Comparison of ENCODE assay signal across 9 cellular contexts in the genomic region with DNA sequence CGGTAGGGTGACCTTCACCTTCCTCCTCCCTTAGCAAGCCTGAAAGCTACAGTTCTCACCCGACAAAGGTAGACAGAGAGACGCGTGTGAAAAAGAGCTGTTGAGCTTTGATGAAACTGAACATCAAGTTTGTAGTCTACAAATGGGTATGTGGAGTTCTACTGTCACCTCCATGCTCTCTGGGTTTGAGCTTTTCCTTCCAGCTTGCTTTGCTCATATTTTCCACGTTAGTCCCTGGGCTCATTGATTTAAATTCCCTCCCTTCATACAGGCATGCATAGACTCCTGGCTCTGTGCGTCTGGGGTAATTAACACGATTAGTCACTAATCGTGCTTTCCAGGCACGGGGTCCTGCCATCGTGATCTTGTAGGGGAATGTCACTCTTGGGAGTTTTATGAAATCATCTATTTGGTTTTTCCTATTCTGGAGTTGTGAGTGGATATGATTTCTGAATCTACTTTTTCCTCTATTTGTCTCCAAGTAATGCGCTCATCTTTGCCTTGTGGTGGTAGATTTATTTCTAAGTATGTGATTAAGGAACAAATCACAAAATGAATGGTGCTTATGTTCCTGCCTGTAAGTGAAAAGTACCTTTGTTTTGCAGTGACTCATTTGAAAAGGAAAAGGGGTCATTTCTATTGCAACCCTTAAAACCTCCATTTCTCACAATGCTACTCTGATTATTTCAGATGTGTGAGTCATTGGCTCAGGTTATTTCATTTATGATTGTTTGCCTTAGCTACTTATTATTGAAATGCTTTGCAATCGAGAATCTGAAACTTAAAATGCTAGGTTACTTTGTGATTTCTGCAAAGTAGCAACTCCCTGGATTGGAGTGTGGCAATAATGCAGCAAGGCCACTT.
DNase-seq lines count a peak whose midpoint lies in the region; ATAC-seq and TF ChIP-seq lines count a peak whose summit lies in the region.
"Had no signal": no experiment of that assay in that cellular context is flagged by ENCODE, and none has a peak within 500 bp of the region (broad histone marks: within the 10 kb centered on the region; RNA-seq: fewer than 3 reads in every experiment).

No MANE protein-coding gene starts in this region.

- H3K4me1 ChIP-seq in OCI-LY7 (ENCODE audit: insufficient read depth, low read length, poor library complexity, severe bottlenecking): peaks cover 17% of the 10 kb centered on the region
- H3K4me1 ChIP-seq in effector memory CD4-positive, alpha-beta T cell (ENCODE audit: control insufficient read depth, insufficient read depth, low read length, poor library complexity, severe bottlenecking): peaks cover 8% of the 10 kb centered on the region

- POLR2A ChIA-PET in OCI-LY7 (lab: Charles Lee): interaction anchor here (1.0 to 1.2 kb wide), 2 partner anchors 7 to 71 kb away, joined by 3 read pairs; no protein-coding TSS in a partner anchor

- no peaks in the 10 kb centered on the region for H3K27me3 ChIP-seq in effector memory CD4-positive, alpha-beta T cell (replicated peaks; ENCODE audit: control insufficient read depth, insufficient read depth, low read length, poor library complexity, severe bottlenecking)
- H3K27me3 ChIP-seq: cardiac muscle cell had no signal

- peak; percentile 86 to 88 for ATAC-seq in activated CD4-positive, CD25-positive, alpha-beta regulatory T cell treated with anti-CD3 and anti-CD28 coated beads, Interleukin-2, amount 50 U/mL, for 24 hours
- peak; percentile 67 for ATAC-seq in HG02870 (IDR thresholded peaks at IDR 0.05; ENCODE audit: unreplicated experiment)
- peak; percentile 70 for ATAC-seq in sciatic nerve

- DNase-seq in activated CD4-positive, CD25-positive, alpha-beta regulatory T cell (lab: John Stamatoyannopoulos, UW): no peak
- DNase-seq in OCI-LY7 (ENCODE audit: low spot score): no peak
- no peak for DNase-seq in effector memory CD4-positive, alpha-beta T cell
- no peak for DNase-seq in sciatic nerve (ENCODE audit: low spot score)
- no peak for DNase-seq in HUDEP-2 (lab: John Stamatoyannopoulos, UW; ENCODE audit: unreplicated experiment in 76 of 76)
- DNase-seq in substantia nigra (lab: John Stamatoyannopoulos, UW): no peak

- no TSS peak for BruUV-seq in OCI-LY7 (replicated peaks; lab: Mats Ljungman, UMichigan)

- CTCF ChIA-PET in OCI-LY7 (lab: Charles Lee; ENCODE audit: unreplicated experiment): no interaction called here

- peak overlapping the region; percentile 97 for H2AFZ ChIP-seq in OCI-LY7 (ENCODE audit: low read length)

- no peaks in the 10 kb centered on the region for H4K20me1 ChIP-seq in OCI-LY7 (ENCODE audit: insufficient read depth, low read length)

- intact Hi-C loops in OCI-LY7 (cut with micrococcal nuclease; ENCODE audit: unreplicated experiment): no loop called here
- intact Hi-C loops in sciatic nerve (cut with DNase I): no loop called here

- no peaks in the 10 kb centered on the region for H3K79me2 ChIP-seq in OCI-LY7 (ENCODE audit: insufficient read depth, low read depth, low read length)

- H3K9me3 ChIP-seq in OCI-LY7 (ENCODE audit: low read length): no peaks in the 10 kb centered on the region
- no peaks in the 10 kb centered on the region for H3K9me3 ChIP-seq in effector memory CD4-positive, alpha-beta T cell (ENCODE audit: control insufficient read depth, low read length)

- H3K36me3 ChIP-seq in OCI-LY7 (ENCODE audit: insufficient read depth, low read length): no peaks in the 10 kb centered on the region
- H3K36me3 ChIP-seq in effector memory CD4-positive, alpha-beta T cell (ENCODE audit: control insufficient read depth, insufficient read depth, low read length): no peaks in the 10 kb centered on the region
- H3K36me3 ChIP-seq: cardiac muscle cell had no signal

- H3K4me2 ChIP-seq in OCI-LY7 (ENCODE audit: low read length): peak overlapping the region; percentile 46

- no peak overlapping the region for H3K27ac ChIP-seq in OCI-LY7 (ENCODE audit: low read depth, low read length, poor library complexity, severe bottlenecking)
- peak overlapping the region; percentile 21 for H3K27ac ChIP-seq in effector memory CD4-positive, alpha-beta T cell (ENCODE audit: insufficient read depth, low read length, poor library complexity, severe bottlenecking)
- H3K27ac ChIP-seq in substantia nigra (ENCODE audit: low read depth, low read length, poor library complexity, severe bottlenecking): no peak overlapping the region
- H3K27ac ChIP-seq: cardiac muscle cell had no signal

- no peak overlapping the region for H3K4me3 ChIP-seq in OCI-LY7 (ENCODE audit: low read depth, low read length, poor library complexity, severe bottlenecking)
- peak overlapping the region; percentile 24 for H3K4me3 ChIP-seq in effector memory CD4-positive, alpha-beta T cell (ENCODE audit: insufficient read depth, low read depth, low read length, poor library complexity, severe bottlenecking)
- H3K4me3 ChIP-seq: cardiac muscle cell had no signal

- H3K9me2 ChIP-seq in OCI-LY7 (ENCODE audit: insufficient read depth, low read length): no peaks in the 10 kb centered on the region

- TF ChIP-seq CTCF in OCI-LY7 (conservative IDR thresholded peaks at IDR 0.05; ENCODE audit: low read length): no peak
